Comparison of ENCODE assay signal across 22 cellular contexts in genomic region chr3:23241256-23241655, GRCh38.
"Had no signal": no experiment of that assay in that cellular context is flagged by ENCODE, and none has a peak within 500 bp of the region (broad histone marks: within the 10 kb centered on the region; RNA-seq: fewer than 3 reads in every experiment).

No MANE protein-coding gene starts in this region.

- DNase-seq: activated naive CD4-positive, alpha-beta T cell; activated T-cell treated with anti-CD3 and anti-CD28 coated beads, Interleukin-2, amount 50 U/mL, for 1 hour; adrenal gland; endodermal cell; esophagus squamous epithelium; heart right ventricle; kidney; natural killer cell; ovary; psoas muscle; right cardiac atrium; stimulated activated CD4-positive, alpha-beta T cell treated with anti-CD3 and anti-CD28 coated beads, Interleukin-12 subunit alpha, Interleukin-12 subunit beta, amount 100 ng/mL, for 4 hours; stimulated activated CD4-positive, alpha-beta T cell treated with anti-CD3 and anti-CD28 coated beads, Interleukin-1b, Interleukin-23, amount 100 ng/mL, for 48 hours; T-cell; trophoblast cell; uterus had no signal

- H3K4me1 ChIP-seq: adrenal gland, uterus had no signal

- H3K27me3 ChIP-seq: adrenal gland, esophagus squamous epithelium, gastroesophageal sphincter, heart right ventricle, ovary, suprapubic skin, uterus had no signal

- H3K36me3 ChIP-seq: adrenal gland, esophagus squamous epithelium, gastroesophageal sphincter, heart right ventricle, ovary, suprapubic skin, uterus had no signal

- H3K4me3 ChIP-seq: adrenal gland, coronary artery, esophagus squamous epithelium, gastroesophageal sphincter, heart right ventricle, lung, ovary, psoas muscle, suprapubic skin, uterus had no signal

- H3K9me3 ChIP-seq: adrenal gland, esophagus squamous epithelium, gastroesophageal sphincter, heart right ventricle, ovary, psoas muscle, suprapubic skin, uterus had no signal

- H3K27ac ChIP-seq: adrenal gland, coronary artery, esophagus squamous epithelium, gastroesophageal sphincter, heart right ventricle, ovary, psoas muscle, suprapubic skin, uterus had no signal

- ATAC-seq: activated T-helper 17 cell treated with anti-CD3 and anti-CD28 coated beads, Interleukin-2, amount 50 U/mL, for 72 hours; gastroesophageal sphincter; heart right ventricle; left lobe of liver; natural killer cell; psoas muscle; right cardiac atrium; T-cell had no signal
